In genomic region chr3:33681667-33682066, GRCh38 we compare ENCODE assay signal across 1 cellular context.
TF ChIP-seq lines count a peak whose summit lies in the region.

No MANE protein-coding gene starts in this region.

TF ChIP-seq in WTC11, 78 proteins besides CTCF, POLR2A, EP300 and RAD21 (continued from another document):
- TF ChIP-seq ZNF281 (CRISPR knock-in tag; IDR thresholded peaks at IDR 0.05) (no peak), NFATC4 (CRISPR knock-in tag; IDR thresholded peaks at IDR 0.05) (no peak), ATF6 (CRISPR knock-in tag; IDR thresholded peaks at IDR 0.05) (no peak), GTF2I (CRISPR knock-in tag; conservative IDR thresholded peaks at IDR 0.05) (no peak), HMGA2 (CRISPR knock-in tag; IDR thresholded peaks at IDR 0.05) (no peak), RORB (CRISPR knock-in tag; IDR thresholded peaks at IDR 0.05) (no peak), ATF1 (CRISPR knock-in tag; IDR thresholded peaks at IDR 0.05) (no peak), MLX (CRISPR knock-in tag; IDR thresholded peaks at IDR 0.05) (no peak), ZNF121 (CRISPR knock-in tag; IDR thresholded peaks at IDR 0.05) (no peak), ESRRA (CRISPR knock-in tag; IDR thresholded peaks at IDR 0.05; ENCODE audit: borderline replicate concordance) (no peak), TP53 (CRISPR knock-in tag; IDR thresholded peaks at IDR 0.05) (no peak)
